In genomic region chr11:121767433-121767832, GRCh38 we compare ENCODE assay signal across 11 cellular contexts.
DNase-seq lines count a peak whose midpoint lies in the region; ATAC-seq and TF ChIP-seq lines count a peak whose summit lies in the region.
"Had no signal": no experiment of that assay in that cellular context is flagged by ENCODE, and none has a peak within 500 bp of the region (broad histone marks: within the 10 kb centered on the region; RNA-seq: fewer than 3 reads in every experiment).

No MANE protein-coding gene starts in this region.

- 81% methylated on average over 3 of the region's 3 CpGs for WGBS in suprapubic skin

- no peaks in the 10 kb centered on the region for H3K9me3 ChIP-seq in suprapubic skin
- H3K9me3 ChIP-seq: neutrophil had no signal

- ATAC-seq in activated T-cell treated with anti-CD3 and anti-CD28 coated beads, Interleukin-2, amount 50 U/mL, for 72 hours (replicated peaks in 1 of 2) = peak; percentile 39 to 65
- ATAC-seq in HG02759 (IDR thresholded peaks at IDR 0.05; ENCODE audit: unreplicated experiment) = peak; percentile 65
- ATAC-seq in stimulated activated naive CD8-positive, alpha-beta T cell treated with anti-CD3 and anti-CD28 coated beads, Interleukin-15, Interleukin-2, amounts not matched to agents 100 U/mL and 50 U/mL, for 24 hours = peak; percentile 79

- no peaks in the 10 kb centered on the region for H3K36me3 Mint-ChIP-seq in activated T-cell treated with anti-CD3 and anti-CD28 coated beads, Interleukin-2, amount 50 U/mL, for 72 hours (ENCODE audit: insufficient read depth in 2 of 2)

- H3K4me3 ChIP-seq in suprapubic skin = no peak overlapping the region

- no peak for TF ChIP-seq CTCF in suprapubic skin (IDR thresholded peaks at IDR 0.05)

- H3K27ac Mint-ChIP-seq in activated T-cell treated with anti-CD3 and anti-CD28 coated beads, Interleukin-2, amount 50 U/mL, for 72 hours = no peak overlapping the region

- no peaks in the 10 kb centered on the region for H3K4me1 ChIP-seq in suprapubic skin

- H3K4me3 Mint-ChIP-seq in activated T-cell treated with anti-CD3 and anti-CD28 coated beads, Interleukin-2, amount 50 U/mL, for 72 hours = no peak overlapping the region

- no peak for TF ChIP-seq EP300 in suprapubic skin (IDR thresholded peaks at IDR 0.05)

- peaks cover 7% of the 10 kb centered on the region for H3K27me3 Mint-ChIP-seq in activated T-cell treated with anti-CD3 and anti-CD28 coated beads, Interleukin-2, amount 50 U/mL, for 72 hours (ENCODE audit: low read depth)

- H3K27me3 ChIP-seq in suprapubic skin = peaks cover 9% of the 10 kb centered on the region

- H3K9me3 Mint-ChIP-seq in activated T-cell treated with anti-CD3 and anti-CD28 coated beads, Interleukin-2, amount 50 U/mL, for 72 hours = no peaks in the 10 kb centered on the region

- H3K27ac ChIP-seq in suprapubic skin = no peak overlapping the region
- H3K27ac ChIP-seq: neutrophil, WERI-Rb-1 had no signal

- no peaks in the 10 kb centered on the region for H3K36me3 ChIP-seq in suprapubic skin
- H3K36me3 ChIP-seq: neutrophil, WERI-Rb-1 had no signal

- no peak for TF ChIP-seq POLR2A in suprapubic skin (IDR thresholded peaks at IDR 0.05)

- no peak for DNase-seq in activated T-cell treated with anti-CD3 and anti-CD28 coated beads, Interleukin-2, amount 50 U/mL, for 72 hours
- no peak for DNase-seq in activated T-cell treated with anti-CD3 and anti-CD28 coated beads, Interleukin-2, amount 50 U/mL, for 1 hour
- DNase-seq in NOMO-1 (lab: John Stamatoyannopoulos, UW; ENCODE audit: unreplicated experiment in 2 of 2) = peak; percentile 84 to 98
- no peak for DNase-seq in stimulated activated naive CD8-positive, alpha-beta T cell treated with anti-CD3 and anti-CD28 coated beads, Interleukin-15, Interleukin-2, amounts not matched to agents 100 U/mL and 50 U/mL, for 24 hours
- no peak for DNase-seq in suprapubic skin (ENCODE audit: low spot score in 2 of 2)
- DNase-seq in cerebellar nuclear complex (lab: John Stamatoyannopoulos, UW) = no peak
- no peak for DNase-seq in effector CD4-positive, alpha-beta T cell
- DNase-seq: NCI-H2081 treated with DMSO at 0.1 percent for 48 hours, WERI-Rb-1 had no signal

- H3K4me1 Mint-ChIP-seq in activated T-cell treated with anti-CD3 and anti-CD28 coated beads, Interleukin-2, amount 50 U/mL, for 72 hours (ENCODE audit: low read depth) = peaks cover 5% of the 10 kb centered on the region

Comparison
In these comparisons a context has a peak if more than half of its experiments do, and no peak if none do; other contexts are left out.
1. DNase-seq: peak in NOMO-1 (2 of 2); none in activated T-cell treated with anti-CD3 and anti-CD28 coated beads, Interleukin-2, amount 50 U/mL, for 72 hours (0 of 2), activated T-cell treated with anti-CD3 and anti-CD28 coated beads, Interleukin-2, amount 50 U/mL, for 1 hour (single experiment), stimulated activated naive CD8-positive, alpha-beta T cell treated with anti-CD3 and anti-CD28 coated beads, Interleukin-15, Interleukin-2, amounts not matched to agents 100 U/mL and 50 U/mL, for 24 hours (single experiment), suprapubic skin (0 of 2), cerebellar nuclear complex (0 of 2) and effector CD4-positive, alpha-beta T cell (single experiment).
2. Peak in every context shown above with its lines, with median percentiles within 50 percentile points of each other: ATAC-seq.